ENCODE assay signal across 8 cellular contexts in the genomic region with DNA sequence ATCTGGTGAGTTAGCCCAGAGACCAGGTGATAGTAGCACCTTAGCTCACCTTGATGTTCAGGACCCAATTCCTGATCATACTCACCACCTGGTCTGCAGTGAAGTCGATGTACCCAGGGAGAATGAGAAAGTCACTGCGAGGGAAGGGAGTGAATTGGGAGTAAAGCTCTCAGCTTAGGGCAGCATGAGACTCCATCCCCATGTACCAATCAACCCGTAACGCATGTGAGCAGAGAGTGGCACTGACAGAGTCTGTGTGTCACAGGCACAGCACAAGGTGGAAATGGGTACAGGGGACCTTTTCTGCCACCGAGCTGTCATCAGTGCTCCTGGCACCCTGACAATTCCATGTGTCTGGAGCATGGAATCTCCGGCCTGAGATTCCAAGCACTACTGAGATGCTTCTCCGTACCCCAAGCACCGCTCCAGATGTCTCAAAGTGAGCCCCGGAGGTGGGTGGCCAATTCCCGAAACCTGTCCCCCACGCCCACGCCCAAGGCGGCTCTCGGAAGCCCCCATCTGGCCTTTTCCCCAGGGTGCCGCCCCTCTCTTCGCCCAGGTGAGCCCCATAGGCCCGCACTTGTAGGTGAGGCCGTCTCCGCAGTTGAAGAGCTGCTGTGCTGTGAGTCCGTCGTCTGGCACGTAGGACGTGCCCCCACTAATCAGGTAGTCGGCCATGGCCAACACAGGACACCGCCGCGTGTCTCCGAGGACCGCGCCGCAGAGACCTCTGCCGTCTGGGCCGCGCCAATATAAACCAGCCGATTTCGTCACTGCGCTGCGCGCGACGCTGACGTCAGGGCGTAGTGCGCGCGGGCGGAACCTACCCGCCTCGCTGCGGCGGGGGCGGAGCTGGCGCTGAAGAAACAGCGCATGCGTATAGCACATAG. TPM values are rescaled to one million over a fixed set of nuclear protein-coding genes. Genes with fewer than 3 reads are reported as not detected.
DNase-seq lines count a peak whose midpoint lies in the region; ATAC-seq and TF ChIP-seq lines count a peak whose summit lies in the region.

A gene (minus strand): TSS at position 726 of the 890 bp plus-strand sequence. CDS start 48 bp downstream, at position 678.

- peak within 1 kb of the TSS; percentile 89 for H3K9ac ChIP-seq in muscle layer of colon (ENCODE audit: low read length)

- H3F3A ChIP-seq in PC-9 (ENCODE audit: insufficient read depth, low read depth) = peaks cover 40% of the 10 kb centered on the region

- no peaks in the 10 kb centered on the region; the same call in 1 of the 2 replicates for H4K20me1 ChIP-seq in PC-9 (ENCODE audit: insufficient read depth)

- no peaks in the 10 kb centered on the region for H3K27me3 ChIP-seq in PC-9 (ENCODE audit: insufficient read depth, low read depth)
- H3K27me3 ChIP-seq in esophagus (ENCODE audit: control insufficient read depth in 1 of 2, insufficient read depth in 2 of 2, low read length in 2 of 2) = no peaks in the 10 kb centered on the region
- H3K27me3 ChIP-seq in muscle layer of colon (ENCODE audit: control insufficient read depth in 1 of 2, insufficient read depth in 2 of 2, low read length in 2 of 2) = no peaks in the 10 kb centered on the region

- H3K27ac ChIP-seq in PC-9 = peak within 1 kb of the TSS; percentile 47
- H3K27ac ChIP-seq in esophagus (ENCODE audit: low read depth in 2 of 2, low read length in 1 of 2) = peak within 1 kb of the TSS; percentile 93 to 97
- H3K27ac ChIP-seq in muscle layer of colon (ENCODE audit: low read depth, low read length) = peak within 1 kb of the TSS; percentile 75

- peak; percentile 78 for DNase-seq in DMS114 treated with DMSO at 0.1 percent for 48 hours (lab: John Stamatoyannopoulos, UW; ENCODE audit: unreplicated experiment)
- peak; percentile 76 to 89 for DNase-seq in PC-9
- DNase-seq in activated T-cell treated with anti-CD3 and anti-CD28 coated beads, Interleukin-2, amount 50 U/mL, for 1 hour = peak; percentile 95
- DNase-seq in stimulated activated CD8-positive, alpha-beta memory T cell treated with anti-CD3 and anti-CD28 coated beads, Interleukin-7, amount 100 ng/mL, for 1 hour (ENCODE audit: low read depth in 2 of 2) = peak; percentile 85 to 86

- H3K79me2 ChIP-seq in PC-9 (ENCODE audit: low read depth) = peaks cover 45% of the 10 kb centered on the region

- POLR2A ChIA-PET in PC-9 (lab: Charles Lee; ENCODE audit: unreplicated experiment) = interaction anchor here (0.6 to 1.0 kb wide), 8 partner anchors 22 to 1004 kb away, joined by 3 to 6 read pairs (median 4); a partner anchor contains a TSS

- H2AFZ ChIP-seq in PC-9 = peak within 1 kb of the TSS; percentile 72

- H3K36me3 ChIP-seq in PC-9 (ENCODE audit: low read depth) (peaks cover 14% of the 10 kb centered on the region; the same call in 1 of the 2 replicates), esophagus (ENCODE audit: control insufficient read depth in 2 of 2, insufficient read depth in 2 of 2, low read length in 1 of 2) (peaks cover 11 to 50% of the 10 kb centered on the region in 2 donors), muscle layer of colon (ENCODE audit: insufficient read depth, low read length) (peaks cover 66% of the 10 kb centered on the region)

- peaks cover 8% of the 10 kb centered on the region for H3K4me1 ChIP-seq in PC-9 (replicated peaks; ENCODE audit: insufficient read depth)
- peaks cover 0 to 15% of the 10 kb centered on the region in 2 donors for H3K4me1 ChIP-seq in esophagus (ENCODE audit: control insufficient read depth in 2 of 2, insufficient read depth in 2 of 2, low read length in 1 of 2)
- peaks cover 24% of the 10 kb centered on the region for H3K4me1 ChIP-seq in muscle layer of colon (ENCODE audit: insufficient read depth, low read length)

- peak; percentile 27; the same call in 1 of the 2 replicates for TF ChIP-seq EP300 in Ishikawa (IDR thresholded peaks at IDR 0.05; ENCODE audit: borderline replicate concordance)

- no peak for TF ChIP-seq CTCF in PC-9 (conservative IDR thresholded peaks at IDR 0.05)

- 1% methylated on average over 55 of the region's 55 CpGs for WGBS in esophagus, 2 donors

- intact Hi-C loops in PC-9 (cut with micrococcal nuclease; ENCODE audit: unreplicated experiment) = loop anchor here (5.0 kb wide), 1 partner anchor 63 kb away; a partner anchor contains a TSS

- peak within 1 kb of the TSS; percentile 95 for H3K4me2 ChIP-seq in PC-9

- CTCF ChIA-PET in PC-9 (lab: Charles Lee) = no interaction called here

- H3K9me2 ChIP-seq in PC-9 (ENCODE audit: insufficient read depth) = no peaks in the 10 kb centered on the region

- ATAC-seq in GM21529 (IDR thresholded peaks at IDR 0.05; ENCODE audit: unreplicated experiment) = peak; percentile 80

- H3K9me3 ChIP-seq in PC-9 (ENCODE audit: insufficient read depth, low read depth) (no peaks in the 10 kb centered on the region), esophagus (ENCODE audit: control insufficient read depth in 2 of 2, insufficient read depth in 1 of 2, low read depth in 1 of 2, low read length in 1 of 2) (no peaks in the 10 kb centered on the region), muscle layer of colon (ENCODE audit: low read length) (no peaks in the 10 kb centered on the region)

- H3K4me3 ChIP-seq in PC-9 (peak within 1 kb of the TSS; percentile 77), esophagus (ENCODE audit: low read depth in 1 of 2, low read length in 2 of 2) (peak within 1 kb of the TSS; percentile 76 to 86), muscle layer of colon (ENCODE audit: low read depth in 1 of 2, low read length in 2 of 2) (peak within 1 kb of the TSS; percentile 86 to 91)

- TSS peak; percentile 61 for BruUV-seq in PC-9 (replicated peaks; lab: Mats Ljungman, UMichigan)

- peak; percentile 1; the same call in 1 of the 2 replicates for TF ChIP-seq RAD21 in Ishikawa (IDR thresholded peaks at IDR 0.05; ENCODE audit: low read depth)

TF ChIP-seq in Ishikawa, 13 proteins besides CTCF, POLR2A, EP300 and RAD21:
- TF ChIP-seq CEBPB (IDR thresholded peaks at IDR 0.05) = peak; percentile 82
- peak; percentile 59 for TF ChIP-seq TEAD4 (IDR thresholded peaks at IDR 0.05)
- TF ChIP-seq FOXM1 (IDR thresholded peaks at IDR 0.05; ENCODE audit: borderline replicate concordance, low read depth) = peak; percentile 35; the same call in 1 of the 2 replicates
- TF ChIP-seq, protein P1, sequence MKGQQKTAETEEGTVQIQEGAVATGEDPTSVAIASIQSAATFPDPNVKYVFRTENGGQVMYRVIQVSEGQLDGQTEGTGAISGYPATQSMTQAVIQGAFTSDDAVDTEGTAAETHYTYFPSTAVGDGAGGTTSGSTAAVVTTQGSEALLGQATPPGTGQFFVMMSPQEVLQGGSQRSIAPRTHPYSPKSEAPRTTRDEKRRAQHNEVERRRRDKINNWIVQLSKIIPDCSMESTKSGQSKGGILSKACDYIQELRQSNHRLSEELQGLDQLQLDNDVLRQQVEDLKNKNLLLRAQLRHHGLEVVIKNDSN (IDR thresholded peaks at IDR 0.05) = 0 out of 2 replicates have a peak, but pooled peaks have one; percentile 4
- peak; percentile 60; the same call in 1 of the 2 replicates for TF ChIP-seq EGR1 (IDR thresholded peaks at IDR 0.05)
- peak; percentile 93 for TF ChIP-seq TAF1 (IDR thresholded peaks at IDR 0.05; ENCODE audit: low read depth)
- TF ChIP-seq, protein P2, sequence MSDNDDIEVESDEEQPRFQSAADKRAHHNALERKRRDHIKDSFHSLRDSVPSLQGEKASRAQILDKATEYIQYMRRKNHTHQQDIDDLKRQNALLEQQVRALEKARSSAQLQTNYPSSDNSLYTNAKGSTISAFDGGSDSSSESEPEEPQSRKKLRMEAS (IDR thresholded peaks at IDR 0.05) = peak; percentile 98
- peak; percentile 92 for TF ChIP-seq CREB1 (IDR thresholded peaks at IDR 0.05; ENCODE audit: low read depth)
- TF ChIP-seq ZBTB7A (IDR thresholded peaks at IDR 0.05; ENCODE audit: low read depth) = no peak
- TF ChIP-seq, protein P3, sequence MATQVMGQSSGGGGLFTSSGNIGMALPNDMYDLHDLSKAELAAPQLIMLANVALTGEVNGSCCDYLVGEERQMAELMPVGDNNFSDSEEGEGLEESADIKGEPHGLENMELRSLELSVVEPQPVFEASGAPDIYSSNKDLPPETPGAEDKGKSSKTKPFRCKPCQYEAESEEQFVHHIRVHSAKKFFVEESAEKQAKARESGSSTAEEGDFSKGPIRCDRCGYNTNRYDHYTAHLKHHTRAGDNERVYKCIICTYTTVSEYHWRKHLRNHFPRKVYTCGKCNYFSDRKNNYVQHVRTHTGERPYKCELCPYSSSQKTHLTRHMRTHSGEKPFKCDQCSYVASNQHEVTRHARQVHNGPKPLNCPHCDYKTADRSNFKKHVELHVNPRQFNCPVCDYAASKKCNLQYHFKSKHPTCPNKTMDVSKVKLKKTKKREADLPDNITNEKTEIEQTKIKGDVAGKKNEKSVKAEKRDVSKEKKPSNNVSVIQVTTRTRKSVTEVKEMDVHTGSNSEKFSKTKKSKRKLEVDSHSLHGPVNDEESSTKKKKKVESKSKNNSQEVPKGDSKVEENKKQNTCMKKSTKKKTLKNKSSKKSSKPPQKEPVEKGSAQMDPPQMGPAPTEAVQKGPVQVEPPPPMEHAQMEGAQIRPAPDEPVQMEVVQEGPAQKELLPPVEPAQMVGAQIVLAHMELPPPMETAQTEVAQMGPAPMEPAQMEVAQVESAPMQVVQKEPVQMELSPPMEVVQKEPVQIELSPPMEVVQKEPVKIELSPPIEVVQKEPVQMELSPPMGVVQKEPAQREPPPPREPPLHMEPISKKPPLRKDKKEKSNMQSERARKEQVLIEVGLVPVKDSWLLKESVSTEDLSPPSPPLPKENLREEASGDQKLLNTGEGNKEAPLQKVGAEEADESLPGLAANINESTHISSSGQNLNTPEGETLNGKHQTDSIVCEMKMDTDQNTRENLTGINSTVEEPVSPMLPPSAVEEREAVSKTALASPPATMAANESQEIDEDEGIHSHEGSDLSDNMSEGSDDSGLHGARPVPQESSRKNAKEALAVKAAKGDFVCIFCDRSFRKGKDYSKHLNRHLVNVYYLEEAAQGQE (IDR thresholded peaks at IDR 0.05; ENCODE audit: low read depth) = no peak
- TF ChIP-seq TCF12 (IDR thresholded peaks at IDR 0.05; ENCODE audit: low read depth) = peak; percentile 75; the same call in 1 of the 2 replicates
- TF ChIP-seq YY1 (IDR thresholded peaks at IDR 0.05; ENCODE audit: low read depth) = peak; percentile 80
- TF ChIP-seq NFIC (IDR thresholded peaks at IDR 0.05) = no peak

RNA-seq across cellular contexts. Expression of the gene that starts here (rescaled TPM):
- total RNA-seq in PC-9 (2021) = 190 and 222 TPM in 2 replicates
- polyA plus RNA-seq in esophagus = 100 to 1,000 TPM; 121 to 176 TPM

Comparison
In these comparisons a context has a peak if more than half of its experiments do, and no peak if none do; other contexts are left out.
1. Peak in every context shown above with its lines: DNase-seq, ATAC-seq, H3K4me3 ChIP-seq and H3K27ac ChIP-seq.